8 cellular contexts compared by ENCODE assay signal in the genomic region with DNA sequence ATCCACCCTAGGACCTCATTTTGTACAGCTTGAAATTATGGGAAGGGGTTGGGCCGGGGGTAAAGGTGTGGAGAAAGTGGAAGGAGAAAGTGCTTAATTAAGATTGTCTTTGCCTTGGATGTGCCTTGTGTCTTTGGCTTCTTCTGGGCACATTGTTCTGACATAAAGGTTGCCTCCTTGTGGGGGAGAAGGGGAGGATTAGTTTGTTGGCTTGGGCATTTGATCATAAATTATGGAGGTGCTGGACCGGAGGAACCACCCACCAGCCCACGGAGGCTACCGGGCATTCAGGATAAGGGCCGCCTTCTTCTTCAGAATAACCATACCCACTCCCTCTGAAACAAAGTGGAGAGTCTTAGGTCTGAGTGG. TPM values are rescaled to one million over a fixed set of nuclear protein-coding genes. Genes with fewer than 3 reads are reported as not detected.
A peak's percentile ranks its signal among the peaks of the same experiment; 100 is the strongest.
DNase-seq lines count a peak whose midpoint lies in the region; ATAC-seq and TF ChIP-seq lines count a peak whose summit lies in the region.

No MANE protein-coding gene starts in this region.

- H3K27ac ChIP-seq in brain microvascular endothelial cell, result peak overlapping the region; percentile 80
- H3K27ac ChIP-seq in temporal lobe (ENCODE audit: low read depth, low read length), result peak overlapping the region; percentile 77

- POLR2A ChIA-PET in activated CD4-positive, alpha-beta T cell treated with anti-CD3 and anti-CD28 coated beads, Interleukin-2, amount 10 ng/mL, durations not matched to agents 7 days and 5 days (lab: Charles Lee), result interaction anchor here (0.6 to 1.0 kb wide), 2 partner anchors 33 to 87 kb away, joined by 3 to 5 read pairs; a partner anchor contains a TSS

- CTCF ChIA-PET in activated CD4-positive, alpha-beta T cell treated with anti-CD3 and anti-CD28 coated beads, Interleukin-2, amount 10 ng/mL, durations not matched to agents 7 days and 5 days (lab: Charles Lee), result interaction anchor here (0.6 to 2.4 kb wide), 8 partner anchors 21 to 354 kb away, joined by 3 to 12 read pairs (median 4); a partner anchor contains a TSS

- in situ Hi-C loops in brain microvascular endothelial cell (cut with HindIII; ENCODE audit: low pct_ligation_motif_present, low sequenced_read_pairs), result no loop called here

- peaks cover 15% of the 10 kb centered on the region for H3K27me3 Mint-ChIP-seq in activated CD4-positive, alpha-beta T cell treated with anti-CD3 and anti-CD28 coated beads, Interleukin-2, amount 10 ng/mL, durations not matched to agents 7 days and 5 days

- DNase-seq in activated CD4-positive, alpha-beta T cell treated with anti-CD3 and anti-CD28 coated beads, Interleukin-2, amount 10 ng/mL, durations not matched to agents 7 days and 5 days, result peak; percentile 10
- DNase-seq in activated CD4-positive, alpha-beta T cell treated with anti-CD3 and anti-CD28 coated beads, Interleukin-2, amount 50 U/mL, for 4 hours, result no peak
- DNase-seq in NCI-H2227 treated with DMSO at 0.1 percent for 48 hours (lab: John Stamatoyannopoulos, UW), result peak; percentile 28
- peak; percentile 32 for DNase-seq in brain microvascular endothelial cell
- DNase-seq in left kidney (ENCODE audit: low read depth, low spot score), result peak; percentile 89
- DNase-seq in NCI-H2196 (lab: John Stamatoyannopoulos, UW; ENCODE audit: unreplicated experiment), result no peak

- peak overlapping the region; percentile 90 for H3K27ac Mint-ChIP-seq in activated CD4-positive, alpha-beta T cell treated with anti-CD3 and anti-CD28 coated beads, Interleukin-2, amount 10 ng/mL, durations not matched to agents 7 days and 5 days

- TF ChIP-seq CTCF in brain microvascular endothelial cell (IDR thresholded peaks at IDR 0.05; ENCODE audit: low read depth, low read length, missing control alignments), result peak; percentile 43

- H3K36me3 Mint-ChIP-seq in activated CD4-positive, alpha-beta T cell treated with anti-CD3 and anti-CD28 coated beads, Interleukin-2, amount 10 ng/mL, durations not matched to agents 7 days and 5 days (ENCODE audit: low read depth), result peaks cover 40% of the 10 kb centered on the region

- H3K36me3 ChIP-seq in brain microvascular endothelial cell (replicated peaks), result peaks cover 9% of the 10 kb centered on the region

- no peak for ATAC-seq in HG02571 (IDR thresholded peaks at IDR 0.05; ENCODE audit: unreplicated experiment)

- H3K4me3 ChIP-seq in brain microvascular endothelial cell (ENCODE audit: low read depth, low read length), result peak overlapping the region; percentile 86

- H3K4me3 Mint-ChIP-seq in activated CD4-positive, alpha-beta T cell treated with anti-CD3 and anti-CD28 coated beads, Interleukin-2, amount 10 ng/mL, durations not matched to agents 7 days and 5 days, result peak overlapping the region; percentile 98

- H3K9me3 Mint-ChIP-seq in activated CD4-positive, alpha-beta T cell treated with anti-CD3 and anti-CD28 coated beads, Interleukin-2, amount 10 ng/mL, durations not matched to agents 7 days and 5 days, result peaks cover 2% of the 10 kb centered on the region

- peaks cover 48% of the 10 kb centered on the region for H3K4me1 Mint-ChIP-seq in activated CD4-positive, alpha-beta T cell treated with anti-CD3 and anti-CD28 coated beads, Interleukin-2, amount 10 ng/mL, durations not matched to agents 7 days and 5 days

- no peaks in the 10 kb centered on the region for H3K27me3 ChIP-seq in brain microvascular endothelial cell (replicated peaks)

RNA-seq across cellular contexts. Expression of a gene that starts 1.3 kb away (rescaled TPM):
- 10 to 100 TPM; 48.4 to 52.1 TPM for total RNA-seq in activated CD4-positive, alpha-beta T cell treated with anti-CD3 and anti-CD28 coated beads, Interleukin-2, amount 10 ng/mL, durations not matched to agents 7 days and 5 days
- 142 TPM for total RNA-seq in temporal lobe

RNA-seq across cellular contexts. Expression of a gene that starts 33.2 kb away (rescaled TPM):
- 10 to 100 TPM; 28.6 to 30.9 TPM for total RNA-seq in activated CD4-positive, alpha-beta T cell treated with anti-CD3 and anti-CD28 coated beads, Interleukin-2, amount 10 ng/mL, durations not matched to agents 7 days and 5 days
- 11.3 TPM for total RNA-seq in temporal lobe

RNA-seq across cellular contexts. Expression of a gene that starts 47.1 kb away (rescaled TPM):
- total RNA-seq in activated CD4-positive, alpha-beta T cell treated with anti-CD3 and anti-CD28 coated beads, Interleukin-2, amount 10 ng/mL, durations not matched to agents 7 days and 5 days, result 10 to 100 TPM; 37.5 to 39.6 TPM
- total RNA-seq in temporal lobe, result 21.6 TPM

RNA-seq across cellular contexts. Expression of a gene that starts 53.8 kb away (rescaled TPM):
- 1 to 10 TPM; 2.0 to 3.1 TPM for total RNA-seq in activated CD4-positive, alpha-beta T cell treated with anti-CD3 and anti-CD28 coated beads, Interleukin-2, amount 10 ng/mL, durations not matched to agents 7 days and 5 days
- 13.0 TPM for total RNA-seq in temporal lobe

Comparison
In these comparisons a context has a peak if more than half of its experiments do, and no peak if none do; other contexts are left out.
1. DNase-seq: peak in activated CD4-positive, alpha-beta T cell treated with anti-CD3 and anti-CD28 coated beads, Interleukin-2, amount 10 ng/mL, durations not matched to agents 7 days and 5 days (single experiment), NCI-H2227 treated with DMSO at 0.1 percent for 48 hours (single experiment), brain microvascular endothelial cell (single experiment) and left kidney (single experiment); none in activated CD4-positive, alpha-beta T cell treated with anti-CD3 and anti-CD28 coated beads, Interleukin-2, amount 50 U/mL, for 4 hours (0 of 2) and NCI-H2196 (single experiment).